ENCODE assay signal across 8 cellular contexts in genomic region chr3:9843715-9844438, GRCh38. TPM values are rescaled to one million over a fixed set of nuclear protein-coding genes. Genes with fewer than 3 reads are reported as not detected.
A peak's percentile ranks its signal among the peaks of the same experiment; 100 is the strongest.
DNase-seq lines count a peak whose midpoint lies in the region; ATAC-seq and TF ChIP-seq lines count a peak whose summit lies in the region.

Gene RPUSD3, minus strand, starts transcription at chr3:9844008. Its CDS starts 18 bp downstream, at chr3:9843990.

- H3K4me3 ChIP-seq in DND-41 (ENCODE audit: low read depth in 1 of 2, low read length in 2 of 2): peak within 1 kb of the TSS; percentile 78 to 91

- peak within 1 kb of the TSS; percentile 98 for H3K4me3 Mint-ChIP-seq in natural killer cell treated with Interleukin-12 subunit alpha and Interleukin-12 subunit beta and Interleukin-15 and Interleukin-18, amount 100 ng/mL, for 72 hours

- peaks cover 11% of the 10 kb centered on the region for H3K79me2 ChIP-seq in DND-41 (ENCODE audit: insufficient read depth, low read length)

- peak within 1 kb of the TSS; percentile 62 for H3K27ac ChIP-seq in DND-41 (ENCODE audit: low read length)

- TF ChIP-seq POLR2A in Raji (IDR thresholded peaks at IDR 0.05; ENCODE audit: insufficient read depth, low read depth, low read length): peak; percentile 92

- no peaks in the 10 kb centered on the region for H3K9me3 ChIP-seq in DND-41 (ENCODE audit: insufficient read depth, low read length, severe bottlenecking)

- no peak for TF ChIP-seq CTCF in DND-41 (IDR thresholded peaks at IDR 0.05; ENCODE audit: borderline replicate concordance, extremely low read depth, low read length, poor library complexity, severe bottlenecking)

- peak within 1 kb of the TSS; percentile 93 for H3K4me2 ChIP-seq in DND-41 (ENCODE audit: insufficient read depth, low read length)

- ATAC-seq in DND-41 (ENCODE audit: insufficient read depth, low read depth) (peak; percentile 98), GM21825 (IDR thresholded peaks at IDR 0.05; ENCODE audit: unreplicated experiment) (peak; percentile 97)
- ATAC-seq in natural killer cell treated with Interleukin-12 subunit alpha and Interleukin-12 subunit beta and Interleukin-15 and Interleukin-18, amount 100 ng/mL, for 72 hours: peak; percentile 99 to 100
- ATAC-seq in stimulated activated naive CD8-positive, alpha-beta T cell treated with anti-CD3 and anti-CD28 coated beads, Interleukin-15, Interleukin-2, amounts not matched to agents 100 U/mL and 50 U/mL, for 24 hours: peak; percentile 99

- no peaks in the 10 kb centered on the region for H3K27me3 ChIP-seq in DND-41 (ENCODE audit: insufficient read depth, low read length, poor library complexity)

- H3K27me3 Mint-ChIP-seq in natural killer cell treated with Interleukin-12 subunit alpha and Interleukin-12 subunit beta and Interleukin-15 and Interleukin-18, amount 100 ng/mL, for 72 hours: no peaks in the 10 kb centered on the region

- DNase-seq in DND-41 (peak; percentile 95), Kasumi-1 (lab: John Stamatoyannopoulos, UW) (peak; percentile 88 to 93), fibroblast of peridontal ligament (ENCODE audit: extremely low read depth) (peak; percentile 95)
- peak; percentile 93 for DNase-seq in activated T-helper 9 cell treated with anti-CD3 and anti-CD28 coated beads, Interleukin-2, amount 50 U/mL, for 16 hours (ENCODE audit: low read depth)
- DNase-seq in natural killer cell treated with Interleukin-12 subunit alpha and Interleukin-12 subunit beta and Interleukin-15 and Interleukin-18, amount 100 ng/mL, for 72 hours (ENCODE audit: low spot score): peak; percentile 97
- DNase-seq in stimulated activated naive CD8-positive, alpha-beta T cell treated with anti-CD3 and anti-CD28 coated beads, Interleukin-15, Interleukin-2, amounts not matched to agents 100 U/mL and 50 U/mL, for 24 hours: peak; percentile 99

- H3K4me1 Mint-ChIP-seq in natural killer cell treated with Interleukin-12 subunit alpha and Interleukin-12 subunit beta and Interleukin-15 and Interleukin-18, amount 100 ng/mL, for 72 hours (ENCODE audit: low read depth in 2 of 2): peaks cover 9 to 23% of the 10 kb centered on the region in 2 donors

- H3K36me3 ChIP-seq in DND-41 (ENCODE audit: insufficient read depth, low read length): peaks cover 29% of the 10 kb centered on the region

- H3K27ac Mint-ChIP-seq in natural killer cell treated with Interleukin-12 subunit alpha and Interleukin-12 subunit beta and Interleukin-15 and Interleukin-18, amount 100 ng/mL, for 72 hours: peak within 1 kb of the TSS; percentile 91 to 94

- peaks cover 21% of the 10 kb centered on the region for H3K4me1 ChIP-seq in DND-41 (ENCODE audit: insufficient read depth, low read length)

- H4K20me1 ChIP-seq in DND-41 (ENCODE audit: insufficient read depth, low read length): no peaks in the 10 kb centered on the region

- H3K9ac ChIP-seq in DND-41 (ENCODE audit: low read depth, low read length): peak within 1 kb of the TSS; percentile 72

- H2AFZ ChIP-seq in DND-41 (ENCODE audit: low read depth, low read length): peak within 1 kb of the TSS; percentile 97

- H3K36me3 Mint-ChIP-seq in natural killer cell treated with Interleukin-12 subunit alpha and Interleukin-12 subunit beta and Interleukin-15 and Interleukin-18, amount 100 ng/mL, for 72 hours: peaks cover 5% of the 10 kb centered on the region

- no peaks in the 10 kb centered on the region for H3K9me3 Mint-ChIP-seq in natural killer cell treated with Interleukin-12 subunit alpha and Interleukin-12 subunit beta and Interleukin-15 and Interleukin-18, amount 100 ng/mL, for 72 hours

RNA-seq across cellular contexts. Expression of gene RPUSD3, which starts in this region (rescaled TPM):
- 10 to 100 TPM; 43.1 to 71.2 TPM for total RNA-seq in natural killer cell treated with Interleukin-12 subunit alpha and Interleukin-12 subunit beta and Interleukin-15 and Interleukin-18, amount 100 ng/mL, for 72 hours

Comparison
In these comparisons a context has a peak if more than half of its experiments do, and no peak if none do; other contexts are left out.
1. Peak in every context shown above with its lines: DNase-seq, ATAC-seq, H3K4me3 ChIP-seq and H3K27ac ChIP-seq.